Comparison of ENCODE assay signal across 8 cellular contexts in genomic region chr15:58934521-58934920, GRCh38. TPM values are rescaled to one million over a fixed set of nuclear protein-coding genes. Genes with fewer than 3 reads are reported as not detected.
DNase-seq lines count a peak whose midpoint lies in the region; ATAC-seq and TF ChIP-seq lines count a peak whose summit lies in the region.

No MANE protein-coding gene starts in this region.

- no TSS peak for BruUV-seq in Calu3 (replicated peaks; lab: Mats Ljungman, UMichigan)

- H3K36me3 Mint-ChIP-seq in Calu3 (ENCODE audit: insufficient read depth, unreplicated experiment): peaks cover 40% of the 10 kb centered on the region
- H3K36me3 Mint-ChIP-seq in effector memory CD8-positive, alpha-beta T cell (ENCODE audit: insufficient read depth): peaks cover 29% of the 10 kb centered on the region

- DNase-seq in Calu3: no peak
- peak; percentile 98 for DNase-seq in NCI-H82 (lab: John Stamatoyannopoulos, UW)
- no peak for DNase-seq in effector memory CD8-positive, alpha-beta T cell
- DNase-seq in ovary: no peak
- no peak for DNase-seq in NCI-H128 (lab: John Stamatoyannopoulos, UW; ENCODE audit: unreplicated experiment)
- no peak for DNase-seq in NCI-H1417 treated with DMSO at 0.1 percent for 48 hours (lab: John Stamatoyannopoulos, UW)

- no peaks in the 10 kb centered on the region for H3K27me3 ChIP-seq in ovary

- no peak for TF ChIP-seq EP300 in ovary (IDR thresholded peaks at IDR 0.05)

- H3K27me3 Mint-ChIP-seq in Calu3 (ENCODE audit: unreplicated experiment): no peaks in the 10 kb centered on the region
- no peaks in the 10 kb centered on the region for H3K27me3 Mint-ChIP-seq in effector memory CD8-positive, alpha-beta T cell

- H3K9me3 Mint-ChIP-seq in Calu3 (ENCODE audit: low read depth, unreplicated experiment): no peaks in the 10 kb centered on the region
- no peaks in the 10 kb centered on the region for H3K9me3 Mint-ChIP-seq in effector memory CD8-positive, alpha-beta T cell

- H3K4me1 ChIP-seq in ovary (ENCODE audit: insufficient read depth): no peaks in the 10 kb centered on the region

- peak overlapping the region; percentile 85 for H3K4me3 ChIP-seq in ovary

- CTCF ChIA-PET in Calu3 (lab: Charles Lee): interaction anchor here (1.2 kb wide), 1 partner anchor 17 kb away, joined by 3 read pairs; no protein-coding TSS in a partner anchor

- no peak for TF ChIP-seq POLR2A in ovary (IDR thresholded peaks at IDR 0.05)

- H3K9me3 ChIP-seq in ovary: no peaks in the 10 kb centered on the region

- TF ChIP-seq CTCF in Calu3 (IDR thresholded peaks at IDR 0.05; ENCODE audit: unreplicated experiment) (no peak), ovary (IDR thresholded peaks at IDR 0.05) (no peak)

- peak overlapping the region; percentile 96 for H3K4me3 Mint-ChIP-seq in Calu3 (ENCODE audit: low read depth, unreplicated experiment)
- peak overlapping the region; percentile 91 for H3K4me3 Mint-ChIP-seq in effector memory CD8-positive, alpha-beta T cell

- peaks cover 8% of the 10 kb centered on the region for H3K4me1 Mint-ChIP-seq in Calu3 (ENCODE audit: low read depth, unreplicated experiment)
- H3K4me1 Mint-ChIP-seq in effector memory CD8-positive, alpha-beta T cell (ENCODE audit: low read depth in 2 of 2): peaks cover 10 to 24% of the 10 kb centered on the region in 2 donors

- H3K27ac Mint-ChIP-seq in Calu3 (ENCODE audit: unreplicated experiment): peak overlapping the region; percentile 99
- peak overlapping the region; percentile 97 to 98 for H3K27ac Mint-ChIP-seq in effector memory CD8-positive, alpha-beta T cell

- 54 to 62% (median 61%) methylated on average over 4 of the region's 4 CpGs for WGBS in ovary, 3 donors

- H3K27ac ChIP-seq in ovary: peak overlapping the region in 1 of 2 donors; percentile 95

- intact Hi-C loops in Calu3 (cut with micrococcal nuclease; ENCODE audit: unreplicated experiment) (loop anchor here (5.0 kb wide), 1 partner anchor 162 kb away; the partner anchor contains the start of gene MINDY2), ovary (cut with DNase I) (no loop called here)

- no peaks in the 10 kb centered on the region for H3K36me3 ChIP-seq in ovary

- no peak for ATAC-seq in effector memory CD8-positive, alpha-beta T cell (replicated peaks)
- ATAC-seq in HG02642 (IDR thresholded peaks at IDR 0.05; ENCODE audit: poor library complexity, unreplicated experiment): no peak
- ATAC-seq in GM19351 (IDR thresholded peaks at IDR 0.05; ENCODE audit: unreplicated experiment): no peak

RNA-seq across cellular contexts. Expression of gene SLTM, which starts 1.0 kb away (rescaled TPM):
- total RNA-seq in Calu3 (2022) (131 and 135 TPM in 2 replicates), ovary (10 to 100 TPM; 59.3 to 76.1 (median 68.0) TPM)
- 10 to 100 TPM; 48.6 to 54.0 TPM for polyA plus RNA-seq in ovary

RNA-seq across cellular contexts. Expression of gene RNF111, which starts 52.9 kb away (rescaled TPM):
- total RNA-seq in Calu3 (2022): 55.2 and 65.8 TPM in 2 replicates
- total RNA-seq in ovary: 10 to 100 TPM; 12.8 to 47.5 (median 29.3) TPM
- 10 to 100 TPM; 10.1 to 33.0 TPM for polyA plus RNA-seq in ovary
